Comparison of ENCODE assay signal across 8 cellular contexts in the genomic region with DNA sequence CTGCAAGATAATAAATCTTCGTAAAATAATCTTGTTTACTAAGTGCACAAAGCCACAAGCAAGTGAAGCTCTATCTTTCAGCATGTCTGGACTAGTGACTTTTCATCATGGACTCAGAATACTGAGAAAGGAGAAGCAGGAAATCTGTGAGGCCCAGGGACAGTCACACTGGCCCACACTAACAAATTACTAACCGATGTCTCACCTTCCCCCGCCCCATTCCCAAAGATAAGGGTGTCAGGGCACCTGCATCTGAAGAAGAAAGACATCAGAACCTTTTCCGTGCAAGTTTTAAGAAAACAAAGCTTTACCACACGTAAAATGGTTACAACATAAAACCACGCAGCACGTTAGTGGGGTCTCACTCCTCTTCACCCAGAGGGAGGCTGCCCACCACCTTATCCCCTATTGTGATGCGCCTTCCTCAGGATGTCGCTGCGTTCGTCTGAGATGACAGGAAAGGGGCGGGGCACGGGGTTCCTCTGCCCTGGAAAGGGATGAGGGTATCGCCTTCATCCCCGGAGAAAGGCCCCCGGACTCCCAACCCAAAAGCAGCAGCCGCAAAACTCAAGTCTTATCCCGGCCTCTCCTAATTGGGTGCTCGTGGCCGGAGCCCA. TPM values are rescaled to one million over a fixed set of nuclear protein-coding genes. Genes with fewer than 3 reads are reported as not detected.
DNase-seq lines count a peak whose midpoint lies in the region; ATAC-seq, FAIRE-seq and TF ChIP-seq lines count a peak whose summit lies in the region.

No MANE protein-coding gene starts in this region.

- H3K4me3 Mint-ChIP-seq in T-cell = peak overlapping the region; percentile 98 to 100 (median 99)

- H3K4me1 Mint-ChIP-seq in T-cell = peaks cover 51 to 55% (median 53%) of the 10 kb centered on the region in 3 donors

- H3K9me3 Mint-ChIP-seq in T-cell = no peaks in the 10 kb centered on the region

- TF ChIP-seq CTCF in GM06990 (IDR thresholded peaks at IDR 0.05; ENCODE audit: insufficient read depth, low read length, poor library complexity, severe bottlenecking) = no peak

- no peaks in the 10 kb centered on the region for H3K27me3 ChIP-seq in GM06990 (replicated peaks; ENCODE audit: control insufficient read depth, insufficient read depth, low read length)
- no peaks in the 10 kb centered on the region for H3K27me3 ChIP-seq in iPS DF 6.9 (ENCODE audit: control insufficient read depth, insufficient read depth, low read length)

- H3K27me3 Mint-ChIP-seq in T-cell = no peaks in the 10 kb centered on the region

- no peaks in the 10 kb centered on the region for H3K4me1 ChIP-seq in iPS DF 6.9 (ENCODE audit: control insufficient read depth, insufficient read depth, low read length)

- H3K36me3 Mint-ChIP-seq in T-cell = peaks cover 11% of the 10 kb centered on the region

- no peak overlapping the region for H3K27ac ChIP-seq in iPS DF 6.9 (ENCODE audit: low read length)

- H3K4me3 ChIP-seq in GM06990 (replicated peaks; ENCODE audit: low read depth, low read length) (peak overlapping the region; percentile 97), iPS DF 6.9 (ENCODE audit: low read length) (peak overlapping the region; percentile 95), skeletal muscle cell (ENCODE audit: low read depth, low read length) (peak overlapping the region; percentile 91)

- no CpG with 5 or more reads among the region's 20 CpGs for WGBS in iPS DF 6.9 (ENCODE audit: insufficient coverage, insufficient read length)

- no peaks in the 10 kb centered on the region for H3K9me3 ChIP-seq in iPS DF 6.9 (ENCODE audit: control insufficient read depth, insufficient read depth, low read length)

- H3K27ac Mint-ChIP-seq in T-cell = peak overlapping the region; percentile 96 to 99

- TF ChIP-seq POLR2A in H54 (IDR thresholded peaks at IDR 0.05; ENCODE audit: low read depth, low read length) = no peak

- FAIRE-seq in H54 (lab: Jason Lieb, UNC) = peak; percentile 70

- H3K36me3 ChIP-seq in GM06990 (ENCODE audit: control insufficient read depth, insufficient read depth, low read length) (no peaks in the 10 kb centered on the region), iPS DF 6.9 (ENCODE audit: control insufficient read depth, insufficient read depth, low read length) (no peaks in the 10 kb centered on the region)

- CTCF ChIA-PET in T-cell (lab: Charles Lee) = interaction anchor here in 1 of 2 donors (0.8 to 1.9 kb wide), 2 partner anchors 9 to 25 kb away, joined by 3 to 5 read pairs; no protein-coding TSS in a partner anchor

- DNase-seq in GM06990 (ENCODE audit: extremely low read depth, insufficient read length) = no peak
- peak; percentile 33 for DNase-seq in H54 (ENCODE audit: insufficient read length, low spot score)
- DNase-seq in LHCN-M2 (ENCODE audit: low read depth) = peak; percentile 34
- peak in 29 of 34 experiments; percentile 19 to 58 (median 33) for DNase-seq in T-cell
- DNase-seq in anterior cingulate cortex (lab: John Stamatoyannopoulos, UW) = peak in 39 of 58 donors; percentile 30 to 73 (median 49)
- DNase-seq in iPS DF 6.9 (ENCODE audit: low read depth, low spot score) = no peak
- no peak for DNase-seq in skeletal muscle cell (ENCODE audit: low read depth)
- DNase-seq in GOT3 (lab: John Stamatoyannopoulos, UW) = no peak

- POLR2A ChIA-PET in T-cell (lab: Charles Lee) = interaction anchor here (0.6 to 1.0 kb wide), 3 partner anchors 12 to 1018 kb away, joined by 3 to 4 read pairs (median 4); no protein-coding TSS in a partner anchor

- peak; percentile 39 to 42 (median 41) for ATAC-seq in T-cell (replicated peaks in 1 of 4)

RNA-seq across cellular contexts. Expression of a gene that starts 0.6 kb away (rescaled TPM):
- 42.2 and 42.6 TPM in 2 replicates for total RNA-seq in LHCN-M2 (2014; rRNA removed)
- 18.3 TPM for polyA plus RNA-seq in LHCN-M2 (2012)
- 10 to 100 TPM; 15.9 to 19.3 (median 18.8) TPM for total RNA-seq in T-cell

RNA-seq across cellular contexts. Expression of a gene that starts 33.4 kb away (rescaled TPM):
- total RNA-seq in LHCN-M2 (2014; rRNA removed) = not detected in 2 replicates
- polyA plus RNA-seq in LHCN-M2 (2012) = not detected
- total RNA-seq in T-cell = not detected

Comparison
In these comparisons a context has a peak if more than half of its experiments do, and no peak if none do; other contexts are left out.
1. DNase-seq: peak in H54 (single experiment), LHCN-M2 (single experiment), T-cell (29 of 34) and anterior cingulate cortex (39 of 58); none in GM06990 (single experiment), iPS DF 6.9 (single experiment), skeletal muscle cell (single experiment) and GOT3 (single experiment).
2. Peak in every context shown above with its lines, with median percentiles within 50 percentile points of each other: H3K4me3 ChIP-seq.